In genomic region chr17:48542114-48542955, GRCh38 we compare ENCODE assay signal across 8 cellular contexts. TPM values are rescaled to one million over a fixed set of nuclear protein-coding genes. Genes with fewer than 3 reads are reported as not detected.
A peak's percentile ranks its signal among the peaks of the same experiment; 100 is the strongest.
DNase-seq lines count a peak whose midpoint lies in the region; ATAC-seq and TF ChIP-seq lines count a peak whose summit lies in the region.

No MANE protein-coding gene starts in this region.

- H3K9me3 Mint-ChIP-seq in CD4-positive, CD25-positive, alpha-beta regulatory T cell = no peaks in the 10 kb centered on the region

- no peak for ATAC-seq in CD4-positive, CD25-positive, alpha-beta regulatory T cell (ENCODE audit: low read depth in 2 of 2)

- peak overlapping the region; percentile 98 for H3K9ac ChIP-seq in OCI-LY3 (ENCODE audit: low read length)
- H3K9ac ChIP-seq in mesendoderm (ENCODE audit: low read length) = no peak overlapping the region

- peaks cover 7 to 51% (median 19%) of the 10 kb centered on the region in 4 donors for H3K4me1 Mint-ChIP-seq in CD4-positive, CD25-positive, alpha-beta regulatory T cell

- no peak overlapping the region for H4K8ac ChIP-seq in mesendoderm (ENCODE audit: low read depth, low read length)

- H3K4ac ChIP-seq in mesendoderm (ENCODE audit: low read depth, low read length) = no peak overlapping the region

- H2BK5ac ChIP-seq in mesendoderm (ENCODE audit: low read length) = no peak overlapping the region

- H3K18ac ChIP-seq in mesendoderm (ENCODE audit: low read length) = no peak overlapping the region

- H3K4me1 ChIP-seq in CD4-positive, CD25-positive, alpha-beta regulatory T cell (ENCODE audit: control insufficient read depth, insufficient read depth, low read length, poor library complexity, severe bottlenecking) = peaks cover 46% of the 10 kb centered on the region
- H3K4me1 ChIP-seq in OCI-LY3 (ENCODE audit: low read length) = peaks cover 19% of the 10 kb centered on the region
- H3K4me1 ChIP-seq in mesendoderm (ENCODE audit: control insufficient read depth, low read depth, low read length) = peaks cover 4% of the 10 kb centered on the region
- H3K4me1 ChIP-seq in uterus = peaks cover 10 to 12% of the 10 kb centered on the region in 2 donors

- H3K27ac Mint-ChIP-seq in CD4-positive, CD25-positive, alpha-beta regulatory T cell = peak overlapping the region; percentile 97 to 100 (median 99)

- no peaks in the 10 kb centered on the region for H3K79me1 ChIP-seq in mesendoderm (ENCODE audit: low read length)

- H3K27me3 Mint-ChIP-seq in CD4-positive, CD25-positive, alpha-beta regulatory T cell = peaks cover 55% of the 10 kb centered on the region

- no peak for TF ChIP-seq POLR2A in uterus (IDR thresholded peaks at IDR 0.05)

- DNase-seq in CD4-positive, CD25-positive, alpha-beta regulatory T cell = peak in 2 of 3 donors; percentile 28 to 49
- DNase-seq in central memory CD4-positive, alpha-beta T cell = peak; percentile 28
- DNase-seq in mesendoderm = no peak
- DNase-seq in uterus = peak in 1 of 2 donors; percentile 32
- DNase-seq in SW480 (ENCODE audit: low spot score) = no peak
- no peak for DNase-seq in SK-N-DZ (ENCODE audit: low spot score)
- no peak for DNase-seq in NOMO-1 treated with DMSO at 0.1 percent for 48 hours (lab: John Stamatoyannopoulos, UW; ENCODE audit: unreplicated experiment)

- peak overlapping the region; percentile 74 for H3K56ac ChIP-seq in mesendoderm (ENCODE audit: low read length)

- H3K36me3 ChIP-seq in CD4-positive, CD25-positive, alpha-beta regulatory T cell (ENCODE audit: control insufficient read depth, insufficient read depth, low read length) = no peaks in the 10 kb centered on the region
- H3K36me3 ChIP-seq in OCI-LY3 (replicated peaks; ENCODE audit: low read depth, low read length) (peaks cover 7% of the 10 kb centered on the region), mesendoderm (ENCODE audit: control insufficient read depth, insufficient read depth, low read length) (no peaks in the 10 kb centered on the region), uterus (no peaks in the 10 kb centered on the region)

- H3K4me3 Mint-ChIP-seq in CD4-positive, CD25-positive, alpha-beta regulatory T cell = peak overlapping the region; percentile 98 to 99 (median 98)

- peak overlapping the region; percentile 86 for H3K4me3 ChIP-seq in CD4-positive, CD25-positive, alpha-beta regulatory T cell (ENCODE audit: low read depth, low read length)
- H3K4me3 ChIP-seq in OCI-LY3 (ENCODE audit: low read length) = peak overlapping the region; percentile 90
- no peak overlapping the region for H3K4me3 ChIP-seq in mesendoderm (ENCODE audit: low read length)
- peak overlapping the region; percentile 55 to 64 for H3K4me3 ChIP-seq in uterus

- no peak overlapping the region for H4K5ac ChIP-seq in mesendoderm (ENCODE audit: low read length)

- no peaks in the 10 kb centered on the region for H3K9me3 ChIP-seq in CD4-positive, CD25-positive, alpha-beta regulatory T cell (ENCODE audit: control insufficient read depth in 2 of 2, low read length in 2 of 2)
- H3K9me3 ChIP-seq in OCI-LY3 (ENCODE audit: insufficient read depth, low read length) (no peaks in the 10 kb centered on the region), uterus (no peaks in the 10 kb centered on the region)

- H3K79me2 ChIP-seq in OCI-LY3 (ENCODE audit: low read length) = peaks cover 42% of the 10 kb centered on the region
- H3K79me2 ChIP-seq in mesendoderm (ENCODE audit: control insufficient read depth, insufficient read depth, low read length) = no peaks in the 10 kb centered on the region

- H3K27me3 ChIP-seq in CD4-positive, CD25-positive, alpha-beta regulatory T cell (ENCODE audit: control insufficient read depth, insufficient read depth, low read length) = peaks cover 3% of the 10 kb centered on the region
- H3K27me3 ChIP-seq in OCI-LY3 (ENCODE audit: low read depth, low read length) = no peaks in the 10 kb centered on the region
- H3K27me3 ChIP-seq in mesendoderm (ENCODE audit: insufficient read depth, low read length, poor library complexity) = peaks cover 59% of the 10 kb centered on the region
- no peaks in the 10 kb centered on the region for H3K27me3 ChIP-seq in uterus

- WGBS in mesendoderm (ENCODE audit: extremely low coverage, insufficient coverage, low lambda C conversion rate) = no CpG with 5 or more reads among the region's 30 CpGs

- no peak for TF ChIP-seq CTCF in OCI-LY3 (IDR thresholded peaks at IDR 0.05; ENCODE audit: low read depth, low read length)
- TF ChIP-seq CTCF in uterus (IDR thresholded peaks at IDR 0.05) = no peak

- no peak overlapping the region for H3K23ac ChIP-seq in mesendoderm (ENCODE audit: low read length)

- no peaks in the 10 kb centered on the region for H4K20me1 ChIP-seq in OCI-LY3 (ENCODE audit: insufficient read depth, low read length)

- no peak overlapping the region for H2AFZ ChIP-seq in OCI-LY3 (ENCODE audit: low read depth, low read length)

- H2BK15ac ChIP-seq in mesendoderm (replicated peaks; ENCODE audit: low read depth) = no peak overlapping the region

- H2AK5ac ChIP-seq in mesendoderm (ENCODE audit: low read length) = no peak overlapping the region

- intact Hi-C loops in uterus (cut with DNase I; ENCODE audit: low total_unique reads) = no loop called here

- peaks cover 11% of the 10 kb centered on the region for H3K36me3 Mint-ChIP-seq in CD4-positive, CD25-positive, alpha-beta regulatory T cell

- H3K4me2 ChIP-seq in OCI-LY3 (ENCODE audit: low read length) (peak overlapping the region; percentile 69), mesendoderm (ENCODE audit: low read length) (peak overlapping the region; percentile 59)

- H3K27ac ChIP-seq in CD4-positive, CD25-positive, alpha-beta regulatory T cell (ENCODE audit: insufficient read depth, low read length, poor library complexity, severe bottlenecking) = peak overlapping the region; percentile 86
- peak overlapping the region; percentile 88 for H3K27ac ChIP-seq in OCI-LY3 (ENCODE audit: low read length)
- H3K27ac ChIP-seq in mesendoderm (ENCODE audit: low read depth, low read length) = no peak overlapping the region
- peak overlapping the region; percentile 93 to 97 for H3K27ac ChIP-seq in uterus

- no peak overlapping the region for H2BK120ac ChIP-seq in mesendoderm (ENCODE audit: low read depth, low read length)

RNA-seq across cellular contexts. Expression of gene HOXB2, which starts 2.6 kb away (rescaled TPM):
- 19.1 TPM for total RNA-seq in CD4-positive, CD25-positive, alpha-beta regulatory T cell
- 10 to 100 TPM; 27.1 to 42.4 (median 32.4) TPM for polyA plus RNA-seq in CD4-positive, CD25-positive, alpha-beta regulatory T cell
- polyA plus RNA-seq in mesendoderm (2013, experiment 1 of 2) = 0.03 TPM
- polyA plus RNA-seq in mesendoderm (2013, experiment 2 of 2) = 0.04 TPM
- 10 to 100 TPM in 3 of 4 donors, 1 to 10 TPM in 1; 4.6 to 24.4 (median 17.4) TPM for total RNA-seq in uterus
- polyA plus RNA-seq in SK-N-DZ (2014; cell fraction: cytosol; rRNA removed) = 0.09 TPM in 1 of 2 replicates, not detected in the other
- 0.85 TPM in 1 of 2 replicates, not detected in the other for polyA plus RNA-seq in SK-N-DZ (2014; cell fraction: nucleus; rRNA removed)

RNA-seq across cellular contexts. Expression of gene HOXB1, which starts 11.5 kb away (rescaled TPM):
- total RNA-seq in CD4-positive, CD25-positive, alpha-beta regulatory T cell = not detected
- not detected for polyA plus RNA-seq in CD4-positive, CD25-positive, alpha-beta regulatory T cell
- polyA plus RNA-seq in mesendoderm (2013, experiment 1 of 2) = 0.17 TPM
- polyA plus RNA-seq in mesendoderm (2013, experiment 2 of 2) = 0.18 TPM
- total RNA-seq in uterus = not detected
- not detected in 2 replicates for polyA plus RNA-seq in SK-N-DZ (2014; cell fraction: cytosol; rRNA removed)
- polyA plus RNA-seq in SK-N-DZ (2014; cell fraction: nucleus; rRNA removed) = not detected in 2 replicates

RNA-seq across cellular contexts. Expression of gene HOXB4, which starts 35.8 kb away (rescaled TPM):
- 2.9 TPM for total RNA-seq in CD4-positive, CD25-positive, alpha-beta regulatory T cell
- under 1 TPM in 2 of 4 donors, not detected in 2; 0.16 to 0.18 TPM for polyA plus RNA-seq in CD4-positive, CD25-positive, alpha-beta regulatory T cell
- not detected for polyA plus RNA-seq in mesendoderm (2013, experiment 1 of 2)
- polyA plus RNA-seq in mesendoderm (2013, experiment 2 of 2) = not detected
- total RNA-seq in uterus = 1 to 10 TPM in 2 of 4 donors, under 1 TPM in 1, not detected in 1; 0.88 to 6.9 (median 5.5) TPM
- polyA plus RNA-seq in SK-N-DZ (2014; cell fraction: cytosol; rRNA removed) = not detected in 2 replicates
- not detected in 2 replicates for polyA plus RNA-seq in SK-N-DZ (2014; cell fraction: nucleus; rRNA removed)

RNA-seq across cellular contexts. Expression of gene HOXB3, which starts 47.7 kb away (rescaled TPM):
- total RNA-seq in CD4-positive, CD25-positive, alpha-beta regulatory T cell = 8.1 TPM
- polyA plus RNA-seq in CD4-positive, CD25-positive, alpha-beta regulatory T cell = under 1 TPM in 2 of 4 donors, not detected in 2; 0.05 to 0.16 TPM
- 0.03 TPM for polyA plus RNA-seq in mesendoderm (2013, experiment 1 of 2)
- polyA plus RNA-seq in mesendoderm (2013, experiment 2 of 2) = not detected
- total RNA-seq in uterus = 10 to 100 TPM; 10.6 to 30.0 (median 18.0) TPM
- not detected in 2 replicates for polyA plus RNA-seq in SK-N-DZ (2014; cell fraction: cytosol; rRNA removed)
- not detected in 2 replicates for polyA plus RNA-seq in SK-N-DZ (2014; cell fraction: nucleus; rRNA removed)

RNA-seq across cellular contexts. Expression of gene HOXB5, which starts 51.2 kb away (rescaled TPM):
- not detected for total RNA-seq in CD4-positive, CD25-positive, alpha-beta regulatory T cell
- polyA plus RNA-seq in CD4-positive, CD25-positive, alpha-beta regulatory T cell = not detected
- polyA plus RNA-seq in mesendoderm (2013, experiment 1 of 2) = not detected
- polyA plus RNA-seq in mesendoderm (2013, experiment 2 of 2) = not detected
- 1 to 10 TPM in 1 of 4 donors, under 1 TPM in 2, not detected in 1; 0.55 to 2.5 (median 0.59) TPM for total RNA-seq in uterus
- polyA plus RNA-seq in SK-N-DZ (2014; cell fraction: cytosol; rRNA removed) = not detected in 2 replicates
- not detected in 2 replicates for polyA plus RNA-seq in SK-N-DZ (2014; cell fraction: nucleus; rRNA removed)

Comparison
In these comparisons a context has a peak if more than half of its experiments do, and no peak if none do; other contexts are left out.
1. DNase-seq: peak in CD4-positive, CD25-positive, alpha-beta regulatory T cell (2 of 3) and central memory CD4-positive, alpha-beta T cell (single experiment); none in mesendoderm (single experiment), SW480 (single experiment), SK-N-DZ (single experiment) and NOMO-1 treated with DMSO at 0.1 percent for 48 hours (single experiment).